13 cellular contexts compared by ENCODE assay signal in the genomic region with DNA sequence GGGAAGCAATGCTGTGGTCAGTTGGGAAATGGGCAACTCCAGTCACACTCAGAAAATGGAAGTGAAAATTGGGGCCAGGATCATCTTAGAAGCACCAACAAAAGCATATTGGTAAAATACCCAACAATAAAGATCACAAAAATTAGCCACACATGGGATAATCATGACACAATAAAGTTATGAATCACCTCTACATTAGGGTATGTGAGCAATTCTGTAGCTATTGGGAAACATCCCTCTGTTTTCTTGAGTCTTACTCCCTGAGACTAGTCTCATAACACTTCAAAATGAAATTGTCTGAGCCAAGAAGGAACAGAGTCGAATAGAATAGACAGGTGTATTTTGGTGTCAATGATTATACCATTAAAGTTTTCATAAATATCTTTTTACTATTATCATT.
"Had no signal": no experiment of that assay in that cellular context is flagged by ENCODE, and none has a peak within 500 bp of the region (broad histone marks: within the 10 kb centered on the region; RNA-seq: fewer than 3 reads in every experiment).

No MANE protein-coding gene starts in this region.

- H3K4me3 ChIP-seq: lower lobe of right lung, pancreas, testis, upper lobe of right lung had no signal

- H3K9me3 ChIP-seq: lower lobe of right lung, pancreas, testis, upper lobe of right lung had no signal

- H3K27ac ChIP-seq: lower lobe of right lung, pancreas, testis, upper lobe of right lung had no signal

- H3K36me3 ChIP-seq: lower lobe of right lung, pancreas, upper lobe of right lung had no signal

- DNase-seq: activated CD4-positive, alpha-beta T cell treated with anti-CD3 and anti-CD28 coated beads for 1 hour; activated CD4-positive, alpha-beta T cell treated with anti-CD3 and anti-CD28 coated beads, Interleukin-2, amount 50 U/mL, for 48 hours; activated effector memory CD4-positive, alpha-beta T cell treated with anti-CD3 and anti-CD28 coated beads, Interleukin-2, amount 50 U/mL, for 16 hours; activated T-cell treated with anti-CD3 and anti-CD28 coated beads, Interleukin-2, amount 50 U/mL, for 4 hours; anterior cingulate cortex; lower lobe of right lung; midbrain; pancreas; stimulated activated CD4-positive, alpha-beta T cell treated with anti-CD3 and anti-CD28 coated beads, Interleukin-4, amount 100 ng/mL, for 1 hour; T-helper 9 cell; testis; upper lobe of right lung had no signal

- ATAC-seq: activated naive CD4-positive, alpha-beta T cell treated with anti-CD3 and anti-CD28 coated beads, Interleukin-2, amount 50 U/mL, for 72 hours; activated T-cell treated with anti-CD3 and anti-CD28 coated beads, Interleukin-2, amount 50 U/mL, for 4 hours; lower lobe of right lung; pancreas; upper lobe of right lung had no signal

- H3K4me1 ChIP-seq: lower lobe of right lung, pancreas, testis, upper lobe of right lung had no signal

- H3K27me3 ChIP-seq: pancreas, testis, upper lobe of right lung had no signal
